In genomic region chr4:162237676-162238075, GRCh38 we compare ENCODE assay signal across 23 cellular contexts.
A peak's percentile ranks its signal among the peaks of the same experiment; 100 is the strongest.
DNase-seq lines count a peak whose midpoint lies in the region; ATAC-seq, FAIRE-seq and TF ChIP-seq lines count a peak whose summit lies in the region.
"Had no signal": no experiment of that assay in that cellular context is flagged by ENCODE, and none has a peak within 500 bp of the region (broad histone marks: within the 10 kb centered on the region; RNA-seq: fewer than 3 reads in every experiment).

No MANE protein-coding gene starts in this region.

- no peaks in the 10 kb centered on the region for H3K4me1 ChIP-seq in A549
- H3K4me1 ChIP-seq in naive thymus-derived CD4-positive, alpha-beta T cell (ENCODE audit: control insufficient read depth in 2 of 2, insufficient read depth in 2 of 2, low read length in 2 of 2) = no peaks in the 10 kb centered on the region
- H3K4me1 ChIP-seq: BLaER1 treated with 17β-estradiol and CSF1 and Interleukin-3, amounts not matched to agents 10 nM and 100 nM; Caco-2 had no signal

- no peak overlapping the region for H3K27ac ChIP-seq in A549
- no peak overlapping the region for H3K27ac ChIP-seq in naive thymus-derived CD4-positive, alpha-beta T cell (ENCODE audit: low read depth, low read length)
- H3K27ac ChIP-seq: BLaER1 treated with 17β-estradiol and CSF1 and Interleukin-3, amounts not matched to agents 10 nM and 100 nM; C4-2B had no signal

- no peak for TF ChIP-seq RAD21 in A549 (conservative IDR thresholded peaks at IDR 0.05 in 1 of 2, IDR thresholded peaks at IDR 0.05 in 1 of 2)

- intact Hi-C loops in naive thymus-derived CD4-positive, alpha-beta T cell (cut with micrococcal nuclease) = no loop called here

- peaks cover 0 to 4% (median 0%) of the 10 kb centered on the region in 5 donors for H3K36me3 Mint-ChIP-seq in naive thymus-derived CD4-positive, alpha-beta T cell
- H3K36me3 Mint-ChIP-seq: CD8-positive, alpha-beta T cell had no signal

- H3K4me3 ChIP-seq in A549 = no peak overlapping the region
- no peak overlapping the region for H3K4me3 ChIP-seq in naive thymus-derived CD4-positive, alpha-beta T cell (ENCODE audit: low read length)
- H3K4me3 ChIP-seq: BLaER1 treated with 17β-estradiol and CSF1 and Interleukin-3, amounts not matched to agents 10 nM and 100 nM had no signal

- no peak overlapping the region for H3K27ac Mint-ChIP-seq in naive thymus-derived CD4-positive, alpha-beta T cell
- H3K27ac Mint-ChIP-seq: B cell; CD4-positive, alpha-beta T cell; CD8-positive, alpha-beta T cell had no signal

- H3K4me1 Mint-ChIP-seq in naive thymus-derived CD4-positive, alpha-beta T cell = peaks cover 0 to 7% (median 0%) of the 10 kb centered on the region in 7 donors
- H3K4me1 Mint-ChIP-seq: B cell had no signal

- WGBS in A549 (ENCODE audit: missing lambda C conversion rate) = 47% methylated on average over 2 of the region's 2 CpGs

- FAIRE-seq in A549 (lab: Jason Lieb, UNC) (no peak), G401.6 (lab: Jason Lieb, UNC) (peak; percentile 23), colon (lab: Jason Lieb, UNC) (peak; percentile 60)
- FAIRE-seq: D721Med, GM12891, GM19239 had no signal

- CTCF ChIA-PET in A549 (lab: Yijun Ruan, JAX) = interaction anchor here (1.0 kb wide), 1 partner anchor 28 kb away, joined by 3 read pairs; no protein-coding TSS in a partner anchor
- CTCF ChIA-PET in naive thymus-derived CD4-positive, alpha-beta T cell (lab: Charles Lee) = no interaction called here

- H3K9me3 ChIP-seq in A549 = no peaks in the 10 kb centered on the region
- peaks cover 0 to 3% (median 0%) of the 10 kb centered on the region in 3 experiments for H3K9me3 ChIP-seq in naive thymus-derived CD4-positive, alpha-beta T cell (ENCODE audit: control insufficient read depth in 2 of 3, low read length in 3 of 3)
- H3K9me3 ChIP-seq: Caco-2 had no signal

- no peak for TF ChIP-seq POLR2A in A549 (IDR thresholded peaks at IDR 0.05; ENCODE audit: low read length)

- no peaks in the 10 kb centered on the region for H3K36me3 ChIP-seq in naive thymus-derived CD4-positive, alpha-beta T cell (ENCODE audit: control insufficient read depth in 2 of 3, insufficient read depth in 3 of 3, low read length in 3 of 3)
- H3K36me3 ChIP-seq: BLaER1 treated with 17β-estradiol and CSF1 and Interleukin-3, amounts not matched to agents 10 nM and 100 nM had no signal

- H3K27me3 ChIP-seq in naive thymus-derived CD4-positive, alpha-beta T cell (ENCODE audit: control insufficient read depth in 2 of 2, insufficient read depth in 2 of 2, low read length in 2 of 2) = no peaks in the 10 kb centered on the region
- H3K27me3 ChIP-seq: BLaER1 treated with 17β-estradiol and CSF1 and Interleukin-3, amounts not matched to agents 10 nM and 100 nM had no signal

- H3K4me2 ChIP-seq in A549 = no peak overlapping the region
- H3K4me2 ChIP-seq: BLaER1 treated with 17β-estradiol and CSF1 and Interleukin-3, amounts not matched to agents 10 nM and 100 nM had no signal

- no peak for TF ChIP-seq CTCF in A549 (IDR thresholded peaks at IDR 0.05)

- TF ChIP-seq EP300 in A549 (IDR thresholded peaks at IDR 0.05) = no peak

- peaks cover 0 to 11% (median 5%) of the 10 kb centered on the region in 11 donors for H3K9me3 Mint-ChIP-seq in naive thymus-derived CD4-positive, alpha-beta T cell

- POLR2A ChIA-PET in A549 (lab: Yijun Ruan, JAX) = no interaction called here
- POLR2A ChIA-PET in naive thymus-derived CD4-positive, alpha-beta T cell (lab: Charles Lee) = no interaction called here

- H3K27me3 Mint-ChIP-seq in naive thymus-derived CD4-positive, alpha-beta T cell = no peaks in the 10 kb centered on the region
- H3K27me3 Mint-ChIP-seq: B cell; CD4-positive, alpha-beta T cell had no signal

- DNase-seq in A549 (ENCODE audit: low read depth in 1 of 2, low spot score in 1 of 2) = no peak
- no peak for DNase-seq in NCI-H2081 treated with DMSO at 0.1 percent for 48 hours (lab: John Stamatoyannopoulos, UW)
- DNase-seq in naive thymus-derived CD4-positive, alpha-beta T cell = no peak
- DNase-seq: 8988T; AML-193; Caco-2; Calu3; CD4-positive, alpha-beta T cell; CD8-positive, alpha-beta T cell; DMS53; DMS79; DND-41; EL; GF-D8 had no signal

- ATAC-seq in A549 (no peak), GM19351 (IDR thresholded peaks at IDR 0.05; ENCODE audit: unreplicated experiment) (no peak)
- no peak for ATAC-seq in naive thymus-derived CD4-positive, alpha-beta T cell
- ATAC-seq: CD8-positive, alpha-beta T cell had no signal

- H3K4me3 Mint-ChIP-seq in naive thymus-derived CD4-positive, alpha-beta T cell = no peak overlapping the region
- H3K4me3 Mint-ChIP-seq: B cell; CD4-positive, alpha-beta T cell; CD8-positive, alpha-beta T cell had no signal

TF ChIP-seq in A549, 52 proteins besides CTCF, POLR2A, EP300 and RAD21:
- TF ChIP-seq ELK1 (IDR thresholded peaks at IDR 0.05; ENCODE audit: low read depth, low read length) (no peak), MAFK (IDR thresholded peaks at IDR 0.05; ENCODE audit: partially characterized antibody) (peak; percentile 67)
